In genomic region chr11:64774144-64774543, GRCh38 we compare ENCODE assay signal across 1 cellular context.
TF ChIP-seq lines count a peak whose summit lies in the region.

No MANE protein-coding gene starts in this region.

TF ChIP-seq in HepG2, 621 proteins besides CTCF, POLR2A, EP300 and RAD21:
- TF ChIP-seq ZFY (CRISPR knock-in tag; IDR thresholded peaks at IDR 0.05) = no peak
- no peak for TF ChIP-seq CAMTA2 (CRISPR knock-in tag; IDR thresholded peaks at IDR 0.05; ENCODE audit: borderline replicate concordance)
- TF ChIP-seq MTF2 (CRISPR knock-in tag; IDR thresholded peaks at IDR 0.05; ENCODE audit: borderline replicate concordance) = no peak
- TF ChIP-seq KLF16 (CRISPR knock-in tag; IDR thresholded peaks at IDR 0.05) = 0 out of 4 replicates have a peak, but pooled peaks of 1 of the 2 experiments have one; percentile 0
- TF ChIP-seq RBFOX2 (IDR thresholded peaks at IDR 0.05; ENCODE audit: low read depth, low read length) = 0 out of 2 replicates have a peak, but pooled peaks have one; percentile 22
- peak; percentile 75 for TF ChIP-seq RBM22 (optimal IDR thresholded peaks at IDR 0.05; ENCODE audit: low read length)
